Comparison of ENCODE assay signal across 8 cellular contexts in the genomic region with DNA sequence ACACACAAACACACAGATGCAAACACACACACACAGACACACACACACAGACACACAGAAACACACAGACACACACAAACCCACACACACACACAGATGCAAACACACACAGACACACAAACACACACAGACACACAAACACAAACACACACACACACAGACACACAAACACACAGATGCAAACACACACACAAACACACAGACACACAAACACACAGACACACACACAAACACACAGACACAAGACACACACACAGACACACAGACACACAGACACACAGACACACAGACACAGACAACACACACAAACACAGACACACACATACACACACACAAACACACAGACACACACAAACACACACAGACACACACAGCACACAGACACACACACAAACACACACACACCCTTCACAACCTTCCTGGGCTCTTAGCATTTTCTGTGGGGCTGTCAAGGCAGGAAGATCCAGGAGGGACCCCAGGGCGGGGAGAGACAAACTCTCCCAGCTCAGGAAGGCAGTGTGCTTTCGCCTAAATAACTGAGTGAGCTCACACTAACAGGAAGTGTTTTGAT.
A peak's percentile ranks its signal among the peaks of the same experiment; 100 is the strongest.
DNase-seq lines count a peak whose midpoint lies in the region; ATAC-seq lines count a peak whose summit lies in the region.

No MANE protein-coding gene starts in this region.

- H3K9me3 ChIP-seq in adipocyte (ENCODE audit: control insufficient read depth, low read length), result peaks cover 8% of the 10 kb centered on the region

- H3K4me1 ChIP-seq in adipocyte (ENCODE audit: control insufficient read depth, insufficient read depth, low read length), result no peaks in the 10 kb centered on the region

- ATAC-seq in stimulated activated naive CD8-positive, alpha-beta T cell treated with anti-CD3 and anti-CD28 coated beads, Interleukin-15, Interleukin-2, amounts not matched to agents 100 U/mL and 50 U/mL, for 24 hours, result no peak
- ATAC-seq in memory B cell (ENCODE audit: low read depth) (no peak), HG02759 (IDR thresholded peaks at IDR 0.05; ENCODE audit: unreplicated experiment) (no peak)

- no peak for DNase-seq in stimulated activated naive CD8-positive, alpha-beta T cell treated with anti-CD3 and anti-CD28 coated beads, Interleukin-15, Interleukin-2, amounts not matched to agents 100 U/mL and 50 U/mL, for 24 hours
- DNase-seq in adipocyte (ENCODE audit: low read depth) (peak; percentile 10), memory B cell (ENCODE audit: low spot score in 2 of 2) (no peak), C1 segment of cervical spinal cord (lab: John Stamatoyannopoulos, UW) (no peak), NCI-H748 treated with DMSO at 0.1 percent for 48 hours (lab: John Stamatoyannopoulos, UW) (no peak), NCI-H2107 (lab: John Stamatoyannopoulos, UW) (no peak)

- H3K9ac ChIP-seq in adipocyte (ENCODE audit: low read length), result no peak overlapping the region

- H3K27ac Mint-ChIP-seq in stimulated activated naive CD8-positive, alpha-beta T cell treated with anti-CD3 and anti-CD28 coated beads, Interleukin-15, Interleukin-2, amounts not matched to agents 100 ng/mL and 50 ng/mL, for 24 hours, result peak overlapping the region; percentile 80
- H3K27ac Mint-ChIP-seq in memory B cell, result peak overlapping the region; percentile 90

- H3K36me3 ChIP-seq in adipocyte (ENCODE audit: control insufficient read depth, insufficient read depth, low read length, severe bottlenecking), result no peaks in the 10 kb centered on the region

- H3K4me3 Mint-ChIP-seq in stimulated activated naive CD8-positive, alpha-beta T cell treated with anti-CD3 and anti-CD28 coated beads, Interleukin-15, Interleukin-2, amounts not matched to agents 100 ng/mL and 50 ng/mL, for 24 hours, result no peak overlapping the region
- peak overlapping the region; percentile 30 for H3K4me3 Mint-ChIP-seq in memory B cell

- H3K27me3 Mint-ChIP-seq in stimulated activated naive CD8-positive, alpha-beta T cell treated with anti-CD3 and anti-CD28 coated beads, Interleukin-15, Interleukin-2, amounts not matched to agents 100 ng/mL and 50 ng/mL, for 24 hours, result peaks cover 17% of the 10 kb centered on the region
- H3K27me3 Mint-ChIP-seq in memory B cell, result no peaks in the 10 kb centered on the region

- H3K36me3 Mint-ChIP-seq in stimulated activated naive CD8-positive, alpha-beta T cell treated with anti-CD3 and anti-CD28 coated beads, Interleukin-15, Interleukin-2, amounts not matched to agents 100 ng/mL and 50 ng/mL, for 24 hours (ENCODE audit: low read depth), result no peaks in the 10 kb centered on the region
- H3K36me3 Mint-ChIP-seq in memory B cell, result no peaks in the 10 kb centered on the region

- no peak overlapping the region for H3K4me3 ChIP-seq in adipocyte (ENCODE audit: low read length)

- peaks cover 33% of the 10 kb centered on the region for H3K4me1 Mint-ChIP-seq in stimulated activated naive CD8-positive, alpha-beta T cell treated with anti-CD3 and anti-CD28 coated beads, Interleukin-15, Interleukin-2, amounts not matched to agents 100 ng/mL and 50 ng/mL, for 24 hours (ENCODE audit: low read depth)
- peaks cover 32% of the 10 kb centered on the region for H3K4me1 Mint-ChIP-seq in memory B cell

- no peaks in the 10 kb centered on the region for H3K9me3 Mint-ChIP-seq in stimulated activated naive CD8-positive, alpha-beta T cell treated with anti-CD3 and anti-CD28 coated beads, Interleukin-15, Interleukin-2, amounts not matched to agents 100 ng/mL and 50 ng/mL, for 24 hours
- no peaks in the 10 kb centered on the region for H3K9me3 Mint-ChIP-seq in memory B cell

- H3K27me3 ChIP-seq in adipocyte (replicated peaks; ENCODE audit: control insufficient read depth, insufficient read depth, low read length), result peaks cover 22% of the 10 kb centered on the region
